Comparison of ENCODE assay signal across 8 cellular contexts in genomic region chr13:27830010-27830409, GRCh38. TPM values are rescaled to one million over a fixed set of nuclear protein-coding genes. Genes with fewer than 3 reads are reported as not detected.
DNase-seq lines count a peak whose midpoint lies in the region; TF ChIP-seq lines count a peak whose summit lies in the region.

No MANE protein-coding gene starts in this region.

- TF ChIP-seq CTCF in fibroblast of mammary gland (conservative IDR thresholded peaks at IDR 0.05; ENCODE audit: control insufficient read depth, insufficient read depth, low read depth, low read length) (peak; percentile 60), osteoblast (IDR thresholded peaks at IDR 0.05; ENCODE audit: extremely low read depth, low read depth, low read length) (peak; percentile 72), tibial artery (IDR thresholded peaks at IDR 0.05) (peak; percentile 69 to 95)

- in situ Hi-C loops in HAP-1 (cut with MboI; ENCODE audit: low sequenced_read_pairs), result loop anchor here (10.0 to 25.0 kb wide), 3 partner anchors 125 to 868 kb away; partner anchors contain the start of gene URAD

- no peaks in the 10 kb centered on the region for H3K36me3 Mint-ChIP-seq in activated T-cell treated with anti-CD3 and anti-CD28 coated beads, Interleukin-2, amount 50 U/mL, for 24 hours (ENCODE audit: low read depth)

- H3K79me2 ChIP-seq in osteoblast (ENCODE audit: insufficient read depth, low read length), result no peaks in the 10 kb centered on the region

- intact Hi-C loops in tibial artery (cut with DNase I; ENCODE audit: low total_unique reads), result loop anchor here (5.0 kb wide), 1 partner anchor 137 kb away; the partner anchor contains the start of gene CDX2

- H3K4me1 ChIP-seq in HAP-1 (no peaks in the 10 kb centered on the region; the same call in 1 of the 2 replicates), osteoblast (ENCODE audit: insufficient read depth, low read length) (peaks cover 8% of the 10 kb centered on the region), tibial artery (peaks cover 0 to 10% (median 6%) of the 10 kb centered on the region in 4 donors)

- H4K20me1 ChIP-seq in osteoblast (ENCODE audit: insufficient read depth, low read length), result peaks cover 6% of the 10 kb centered on the region

- peaks cover 9% of the 10 kb centered on the region for H3K4me1 Mint-ChIP-seq in activated T-cell treated with anti-CD3 and anti-CD28 coated beads, Interleukin-2, amount 50 U/mL, for 24 hours (ENCODE audit: low read depth)

- H3K4me3 ChIP-seq in HAP-1 (peak overlapping the region; percentile 13; the same call in 1 of the 2 replicates), fibroblast of mammary gland (ENCODE audit: control insufficient read depth, low read depth, low read length) (no peak overlapping the region), osteoblast (ENCODE audit: insufficient read depth, low read length) (peak overlapping the region; percentile 43), tibial artery (peak overlapping the region in 1 of 2 donors; percentile 22)

- peak overlapping the region; percentile 80 for H2AFZ ChIP-seq in osteoblast (ENCODE audit: low read length)

- no peak overlapping the region for H3K27ac Mint-ChIP-seq in activated T-cell treated with anti-CD3 and anti-CD28 coated beads, Interleukin-2, amount 50 U/mL, for 24 hours

- H3K36me3 ChIP-seq in HAP-1 (replicated peaks) (no peaks in the 10 kb centered on the region), osteoblast (ENCODE audit: insufficient read depth, low read length) (no peaks in the 10 kb centered on the region), tibial artery (no peaks in the 10 kb centered on the region)

- H3K27me3 Mint-ChIP-seq in activated T-cell treated with anti-CD3 and anti-CD28 coated beads, Interleukin-2, amount 50 U/mL, for 24 hours, result peaks cover 78% of the 10 kb centered on the region

- H3K4me3 Mint-ChIP-seq in activated T-cell treated with anti-CD3 and anti-CD28 coated beads, Interleukin-2, amount 50 U/mL, for 24 hours, result peak overlapping the region; percentile 47

- DNase-seq in D341Med (ENCODE audit: low spot score) (peak; percentile 90), HAP-1 (ENCODE audit: low spot score in 2 of 2) (peak; percentile 38 to 82), NOMO-1 treated with DMSO at 0.1 percent for 48 hours (lab: John Stamatoyannopoulos, UW; ENCODE audit: unreplicated experiment) (peak; percentile 32), fibroblast of mammary gland (ENCODE audit: low read depth) (no peak), osteoblast (ENCODE audit: insufficient read length, low spot score, missing footprints) (peak; percentile 92), tibial artery (no peak), dedifferentiated amniotic fluid mesenchymal stem cell (ENCODE audit: extremely low spot score) (no peak)
- peak; percentile 81 for DNase-seq in activated T-cell treated with anti-CD3 and anti-CD28 coated beads, Interleukin-2, amount 50 U/mL, for 24 hours

- H3K27me3 ChIP-seq in HAP-1 (ENCODE audit: low read depth) (no peaks in the 10 kb centered on the region), osteoblast (ENCODE audit: insufficient read depth, low read length) (peaks cover 27% of the 10 kb centered on the region), tibial artery (peaks cover 0 to 48% of the 10 kb centered on the region in 2 donors)

- peak overlapping the region; percentile 77 for H3K4me2 ChIP-seq in osteoblast (ENCODE audit: insufficient read depth, low read length)

- no peaks in the 10 kb centered on the region for H3K9me3 Mint-ChIP-seq in activated T-cell treated with anti-CD3 and anti-CD28 coated beads, Interleukin-2, amount 50 U/mL, for 24 hours

- H3K9me3 ChIP-seq in HAP-1 (no peaks in the 10 kb centered on the region), osteoblast (ENCODE audit: low read depth, low read length) (no peaks in the 10 kb centered on the region), tibial artery (no peaks in the 10 kb centered on the region)

- no peak overlapping the region for H3K27ac ChIP-seq in osteoblast (ENCODE audit: low read depth, low read length)
- no peak overlapping the region for H3K27ac ChIP-seq in tibial artery

RNA-seq across cellular contexts. Expression of gene GSX1, which starts 37.7 kb away (rescaled TPM):
- not detected in 2 replicates for total RNA-seq in osteoblast

Comparison
In these comparisons a context has a peak if more than half of its experiments do, and no peak if none do; other contexts are left out.
1. DNase-seq: peak in D341Med (single experiment), HAP-1 (2 of 2), NOMO-1 treated with DMSO at 0.1 percent for 48 hours (single experiment), activated T-cell treated with anti-CD3 and anti-CD28 coated beads, Interleukin-2, amount 50 U/mL, for 24 hours (single experiment) and osteoblast (single experiment); none in fibroblast of mammary gland (single experiment), tibial artery (0 of 2) and dedifferentiated amniotic fluid mesenchymal stem cell (single experiment).
2. Peak in every context shown above with its lines, with median percentiles within 50 percentile points of each other: CTCF ChIP-seq.